In the genomic region with DNA sequence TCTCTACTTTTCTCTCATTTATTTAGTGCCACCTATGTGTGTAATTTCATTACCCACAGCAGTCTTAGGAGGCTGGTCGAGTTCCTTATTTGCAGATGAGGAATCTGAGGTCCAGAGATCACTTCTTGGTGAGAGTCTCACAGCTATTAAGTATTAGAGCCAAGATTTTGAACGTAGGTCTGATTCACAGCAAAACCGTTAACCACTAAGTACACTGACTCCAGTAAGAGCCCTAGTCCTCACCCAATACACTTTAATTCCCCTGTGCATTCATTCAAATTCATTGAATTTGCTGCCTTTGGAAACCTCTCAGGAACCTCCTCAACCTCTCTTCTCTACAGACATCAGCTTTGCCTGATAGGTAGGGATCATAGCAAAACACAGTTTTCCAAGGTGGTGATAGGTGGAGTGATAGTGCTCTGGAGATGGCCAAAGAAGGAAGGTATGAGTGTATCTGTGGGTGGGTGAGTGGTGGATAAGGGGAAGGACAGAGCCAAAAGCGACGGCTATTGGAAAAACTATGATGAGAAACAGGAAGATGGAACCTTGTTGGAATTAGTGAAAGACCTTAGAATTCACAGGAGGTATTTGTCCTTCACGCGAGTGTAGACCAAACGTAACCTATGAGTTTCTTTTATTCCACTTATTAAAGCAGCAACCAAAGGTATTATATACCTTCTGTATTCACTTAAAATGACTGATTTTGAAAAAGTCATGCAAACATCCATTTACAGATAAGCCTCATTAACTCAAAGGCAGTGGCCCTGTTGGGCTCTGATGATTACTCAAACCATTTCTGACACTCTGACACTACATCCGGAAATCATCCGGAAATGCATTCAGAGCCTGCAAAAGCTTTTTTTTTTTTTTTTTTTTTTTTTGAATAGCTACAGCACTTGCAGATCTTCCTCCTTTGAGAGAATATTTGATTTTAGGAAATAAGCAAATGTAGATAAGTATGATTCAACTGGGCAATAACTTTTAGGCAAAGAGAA, we compare ENCODE assay signal across 9 cellular contexts. TPM values are rescaled to one million over a fixed set of nuclear protein-coding genes. Genes with fewer than 3 reads are reported as not detected.
A peak's percentile ranks its signal among the peaks of the same experiment; 100 is the strongest.
DNase-seq lines count a peak whose midpoint lies in the region; ATAC-seq and TF ChIP-seq lines count a peak whose summit lies in the region.
"Had no signal": no experiment of that assay in that cellular context is flagged by ENCODE, and none has a peak within 500 bp of the region (broad histone marks: within the 10 kb centered on the region; RNA-seq: fewer than 3 reads in every experiment).

No MANE protein-coding gene starts in this region.

- H3K4me3 ChIP-seq in neutrophil (ENCODE audit: low read depth in 1 of 2, low read length in 1 of 2) = no peak overlapping the region
- no peak overlapping the region for H3K4me3 ChIP-seq in SK-N-SH (ENCODE audit: low read depth in 2 of 2, low read length in 1 of 2)

- H2AFZ ChIP-seq in SK-N-SH (ENCODE audit: low read depth) = no peak overlapping the region

- no peaks in the 10 kb centered on the region for H3K9me3 ChIP-seq in neutrophil
- no peaks in the 10 kb centered on the region for H3K9me3 ChIP-seq in SK-N-SH

- H3K4me2 ChIP-seq in SK-N-SH = no peak overlapping the region

- H3K79me2 ChIP-seq in SK-N-SH (ENCODE audit: insufficient read depth) = peaks cover 59% of the 10 kb centered on the region

- H3K9me2 ChIP-seq in SK-N-SH = no peaks in the 10 kb centered on the region

- POLR2A ChIA-PET in SK-N-SH (lab: Yijun Ruan, JAX) = no interaction called here

- H3F3A ChIP-seq in SK-N-SH (replicated peaks; ENCODE audit: insufficient read depth) = no peaks in the 10 kb centered on the region

- peaks cover 14 to 21% of the 10 kb centered on the region in 2 experiments for H3K4me1 ChIP-seq in neutrophil (ENCODE audit: control insufficient read depth in 1 of 2, insufficient read depth in 1 of 2, low read depth in 1 of 2, low read length in 1 of 2)
- H3K4me1 ChIP-seq in SK-N-SH (ENCODE audit: control insufficient read depth in 1 of 2, insufficient read depth in 2 of 2, low read depth in 1 of 2, low read length in 1 of 2) = no peaks in the 10 kb centered on the region; a peak in 1 of 4 replicates

- no peak for TF ChIP-seq CTCF in neutrophil (IDR thresholded peaks at IDR 0.05)
- TF ChIP-seq CTCF in SK-N-SH (IDR thresholded peaks at IDR 0.05) = no peak

- no peak overlapping the region for H3K9ac ChIP-seq in SK-N-SH

- TF ChIP-seq RAD21 in SK-N-SH (IDR thresholded peaks at IDR 0.05; ENCODE audit: low read length) = no peak

- H3K36me3 ChIP-seq in neutrophil (no peaks in the 10 kb centered on the region), SK-N-SH (replicated peaks in 1 of 2; ENCODE audit: control insufficient read depth in 1 of 2, insufficient read depth in 2 of 2, low read length in 1 of 2) (no peaks in the 10 kb centered on the region)

- 51% methylated on average over 10 of the region's 10 CpGs for WGBS in SK-N-SH (ENCODE audit: low lambda C conversion rate)

- H3K27ac ChIP-seq in neutrophil (peak overlapping the region; percentile 50), SK-N-SH (ENCODE audit: low read depth in 2 of 2, low read length in 1 of 2) (no peak overlapping the region)
- H3K27ac ChIP-seq: C4-2B had no signal

- peaks cover 43% of the 10 kb centered on the region for H4K20me1 ChIP-seq in SK-N-SH (ENCODE audit: insufficient read depth)

- no peak for TF ChIP-seq EP300 in SK-N-SH (IDR thresholded peaks at IDR 0.05; ENCODE audit: borderline replicate concordance in 1 of 2, low read depth in 1 of 2, low read length in 1 of 2)

- DNase-seq in activated T-cell treated with anti-CD3 and anti-CD28 coated beads for 48 hours (ENCODE audit: low read depth) (peak; percentile 1), activated T-cell treated with anti-CD3 and anti-CD28 coated beads for 4 hours (no peak), T-helper 22 cell (ENCODE audit: low read depth) (peak; percentile 4), NCI-H1048 (lab: John Stamatoyannopoulos, UW) (no peak), SK-N-SH (no peak), middle frontal gyrus (ENCODE audit: extremely low spot score, low spot score) (no peak)

- CTCF ChIA-PET in SK-N-SH (lab: Yijun Ruan, JAX) = interaction anchor here (0.6 kb wide), 1 partner anchor 1358 kb away, joined by 3 read pairs; no protein-coding TSS in a partner anchor

- H3K27me3 ChIP-seq in neutrophil (no peaks in the 10 kb centered on the region), SK-N-SH (ENCODE audit: insufficient read depth) (no peaks in the 10 kb centered on the region)

- peak; percentile 94 for ATAC-seq in HG02938 (IDR thresholded peaks at IDR 0.05; ENCODE audit: unreplicated experiment)

TF ChIP-seq in SK-N-SH, 30 proteins besides CTCF, POLR2A, EP300 and RAD21:
- TF ChIP-seq YY1 (IDR thresholded peaks at IDR 0.05; ENCODE audit: low read depth) (no peak), ELF1 (IDR thresholded peaks at IDR 0.05) (no peak), RCOR1 (IDR thresholded peaks at IDR 0.05; ENCODE audit: low read length) (no peak), FOXM1 (IDR thresholded peaks at IDR 0.05; ENCODE audit: low read depth) (no peak), FOSL2 (IDR thresholded peaks at IDR 0.05; ENCODE audit: borderline replicate concordance, low read depth) (no peak), POLR2AphosphoS5 (IDR thresholded peaks at IDR 0.05; ENCODE audit: low read depth, low read length) (no peak), NRF1 (IDR thresholded peaks at IDR 0.05; ENCODE audit: low read depth, low read length) (no peak), EZH2phosphoT487 (IDR thresholded peaks at IDR 0.05; ENCODE audit: borderline replicate concordance, low read depth) (no peak)
- TF ChIP-seq, protein P1, sequence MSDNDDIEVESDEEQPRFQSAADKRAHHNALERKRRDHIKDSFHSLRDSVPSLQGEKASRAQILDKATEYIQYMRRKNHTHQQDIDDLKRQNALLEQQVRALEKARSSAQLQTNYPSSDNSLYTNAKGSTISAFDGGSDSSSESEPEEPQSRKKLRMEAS (IDR thresholded peaks at IDR 0.05; ENCODE audit: low read depth) = no peak
- TF ChIP-seq, protein P2, sequence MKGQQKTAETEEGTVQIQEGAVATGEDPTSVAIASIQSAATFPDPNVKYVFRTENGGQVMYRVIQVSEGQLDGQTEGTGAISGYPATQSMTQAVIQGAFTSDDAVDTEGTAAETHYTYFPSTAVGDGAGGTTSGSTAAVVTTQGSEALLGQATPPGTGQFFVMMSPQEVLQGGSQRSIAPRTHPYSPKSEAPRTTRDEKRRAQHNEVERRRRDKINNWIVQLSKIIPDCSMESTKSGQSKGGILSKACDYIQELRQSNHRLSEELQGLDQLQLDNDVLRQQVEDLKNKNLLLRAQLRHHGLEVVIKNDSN (IDR thresholded peaks at IDR 0.05; ENCODE audit: borderline replicate concordance, low read depth) = no peak
- TF ChIP-seq, protein P3, sequence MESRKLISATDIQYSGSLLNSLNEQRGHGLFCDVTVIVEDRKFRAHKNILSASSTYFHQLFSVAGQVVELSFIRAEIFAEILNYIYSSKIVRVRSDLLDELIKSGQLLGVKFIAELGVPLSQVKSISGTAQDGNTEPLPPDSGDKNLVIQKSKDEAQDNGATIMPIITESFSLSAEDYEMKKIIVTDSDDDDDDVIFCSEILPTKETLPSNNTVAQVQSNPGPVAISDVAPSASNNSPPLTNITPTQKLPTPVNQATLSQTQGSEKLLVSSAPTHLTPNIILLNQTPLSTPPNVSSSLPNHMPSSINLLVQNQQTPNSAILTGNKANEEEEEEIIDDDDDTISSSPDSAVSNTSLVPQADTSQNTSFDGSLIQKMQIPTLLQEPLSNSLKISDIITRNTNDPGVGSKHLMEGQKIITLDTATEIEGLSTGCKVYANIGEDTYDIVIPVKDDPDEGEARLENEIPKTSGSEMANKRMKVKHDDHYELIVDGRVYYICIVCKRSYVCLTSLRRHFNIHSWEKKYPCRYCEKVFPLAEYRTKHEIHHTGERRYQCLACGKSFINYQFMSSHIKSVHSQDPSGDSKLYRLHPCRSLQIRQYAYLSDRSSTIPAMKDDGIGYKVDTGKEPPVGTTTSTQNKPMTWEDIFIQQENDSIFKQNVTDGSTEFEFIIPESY (IDR thresholded peaks at IDR 0.05; ENCODE audit: borderline replicate concordance, low read depth) = no peak

RNA-seq across cellular contexts. Expression of a gene that starts 6.3 kb away (rescaled TPM):
- polyA plus RNA-seq in SK-N-SH (2012; rRNA removed) = 7.8 and 10.1 TPM in 2 replicates
- polyA plus RNA-seq in SK-N-SH (2012; cell fraction: cytosol; rRNA removed) = 10.8 and 15.0 TPM in 2 replicates
- polyA plus RNA-seq in SK-N-SH (2012; cell fraction: nucleus; rRNA removed) = 9.7 and 25.9 TPM in 2 replicates

Comparison
In these comparisons a context has a peak if more than half of its experiments do, and no peak if none do; other contexts are left out.
1. DNase-seq: peak in activated T-cell treated with anti-CD3 and anti-CD28 coated beads for 48 hours (single experiment) and T-helper 22 cell (single experiment); none in activated T-cell treated with anti-CD3 and anti-CD28 coated beads for 4 hours (single experiment), NCI-H1048 (single experiment), SK-N-SH (single experiment) and middle frontal gyrus (single experiment).